ENCODE assay signal across 14 cellular contexts in genomic region chr6:40552926-40553325, GRCh38. TPM values are rescaled to one million over a fixed set of nuclear protein-coding genes. Genes with fewer than 3 reads are reported as not detected.
A peak's percentile ranks its signal among the peaks of the same experiment; 100 is the strongest.
DNase-seq lines count a peak whose midpoint lies in the region; ATAC-seq, FAIRE-seq and TF ChIP-seq lines count a peak whose summit lies in the region.
"Had no signal": no experiment of that assay in that cellular context is flagged by ENCODE, and none has a peak within 500 bp of the region (broad histone marks: within the 10 kb centered on the region; RNA-seq: fewer than 3 reads in every experiment).

No MANE protein-coding gene starts in this region.

- no peaks in the 10 kb centered on the region for H3K9me2 ChIP-seq in Karpas-422 (replicated peaks; ENCODE audit: insufficient read depth, low read length)

- POLR2A ChIA-PET in H1 (lab: Charles Lee; ENCODE audit: partially characterized antibody), result interaction anchor here (1.3 to 1.6 kb wide), 3 partner anchors 9 to 32 kb away, joined by 3 to 4 read pairs (median 4); no protein-coding TSS in a partner anchor

- FAIRE-seq in H1 (lab: Jason Lieb, UNC), result peak; percentile 28

- no peak for TF ChIP-seq RAD21 in H1 (IDR thresholded peaks at IDR 0.05 in 1 of 2, conservative IDR thresholded peaks at IDR 0.05 in 1 of 2; ENCODE audit: low read depth in 2 of 2, low read length in 2 of 2)

- no peaks in the 10 kb centered on the region for H3K27me3 ChIP-seq in Karpas-422 (ENCODE audit: low read length)
- no peaks in the 10 kb centered on the region for H3K27me3 ChIP-seq in H1 (replicated peaks in 1 of 4; ENCODE audit: control insufficient read depth in 3 of 4, extremely low read depth in 1 of 4, insufficient read depth in 3 of 4, low read length in 3 of 4)
- H3K27me3 ChIP-seq in spleen (replicated peaks in 1 of 7), result no peaks in the 10 kb centered on the region
- H3K27me3 ChIP-seq: BLaER1 treated with 17β-estradiol and CSF1 and Interleukin-3, amounts not matched to agents 10 nM and 100 nM had no signal

- H4K5ac ChIP-seq in H1 (ENCODE audit: insufficient read length, low read depth, low read length), result no peak overlapping the region

- H3K23me2 ChIP-seq in H1 (ENCODE audit: low read depth, low read length), result no peaks in the 10 kb centered on the region; the same call in 1 of the 2 replicates

- no peak overlapping the region for H2BK20ac ChIP-seq in H1 (ENCODE audit: low read length)

- H3K4me2 ChIP-seq in Karpas-422 (ENCODE audit: low read depth, low read length, poor library complexity, severe bottlenecking) (peak overlapping the region; percentile 64), H1 (ENCODE audit: insufficient read depth in 1 of 2, low read depth in 2 of 2, low read length in 2 of 2) (no peak overlapping the region)
- H3K4me2 ChIP-seq: BLaER1 treated with 17β-estradiol and CSF1 and Interleukin-3, amounts not matched to agents 10 nM and 100 nM; GM23338 had no signal

- no peak overlapping the region for H2AK5ac ChIP-seq in H1 (ENCODE audit: low read depth, low read length)

- WGBS in H1 (ENCODE audit: extremely low coverage in 1 of 2, insufficient coverage in 1 of 2, insufficient read length in 1 of 2, insufficient replicate concordance in 2 of 2, low coverage in 1 of 2, low lambda C conversion rate in 2 of 2, missing lambda C conversion rate in 1 of 2), 2 experiments, result 82% methylated on average over 4 of the region's 4 CpGs; no CpG with 5 or more reads in 1 of the 2 experiments
- 90 to 94% (median 90%) methylated on average over 4 of the region's 4 CpGs for WGBS in spleen, 5 donors

- H2BK12ac ChIP-seq in H1 (ENCODE audit: low read depth, low read length), result no peak overlapping the region; the same call in 1 of the 2 replicates

- no peak overlapping the region for H4K8ac ChIP-seq in H1 (ENCODE audit: extremely low read depth, insufficient read depth, low read length)

- no peak overlapping the region for H3K23ac ChIP-seq in H1 (ENCODE audit: insufficient read length)

- TF ChIP-seq CTCF in H1 (IDR thresholded peaks at IDR 0.05; ENCODE audit: control extremely low read depth in 1 of 3, insufficient read depth in 1 of 3, low read depth in 1 of 3, low read length in 3 of 3) (no peak), spleen (IDR thresholded peaks at IDR 0.05 in 8 of 11, conservative IDR thresholded peaks at IDR 0.05 in 3 of 11) (no peak)

- no peaks in the 10 kb centered on the region; the same call in 1 of the 2 replicates for H3K79me1 ChIP-seq in H1 (ENCODE audit: low read depth, low read length)

- ATAC-seq in HG03565 (IDR thresholded peaks at IDR 0.05; ENCODE audit: unreplicated experiment), result no peak
- ATAC-seq: GM23338 had no signal

- no peak overlapping the region for H3K14ac ChIP-seq in H1 (ENCODE audit: insufficient read length)

- no peaks in the 10 kb centered on the region for H3K36me3 ChIP-seq in Karpas-422 (ENCODE audit: insufficient read depth, low read length)
- no peaks in the 10 kb centered on the region; a peak in 1 of 8 replicates for H3K36me3 ChIP-seq in H1 (ENCODE audit: control insufficient read depth in 2 of 4, insufficient read depth in 4 of 4, low read length in 3 of 4)
- no peaks in the 10 kb centered on the region for H3K36me3 ChIP-seq in spleen

- H3K9ac ChIP-seq in Karpas-422 (ENCODE audit: low read length) (no peak overlapping the region), H1 (replicated peaks in 1 of 4; ENCODE audit: extremely low read depth in 1 of 4, low read depth in 3 of 4, low read length in 3 of 4) (no peak overlapping the region)
- H3K9ac ChIP-seq: BLaER1 treated with 17β-estradiol and CSF1 and Interleukin-3, amounts not matched to agents 10 nM and 100 nM had no signal

- no peak overlapping the region; the same call in 1 of the 2 replicates for H2BK5ac ChIP-seq in H1 (ENCODE audit: low read depth, low read length)

- H4K91ac ChIP-seq in H1 (replicated peaks; ENCODE audit: insufficient read length, low read length), result no peak overlapping the region

- H3K56ac ChIP-seq in H1 (replicated peaks; ENCODE audit: insufficient read length, low read depth, low read length), result no peak overlapping the region

- H3K4me3 ChIP-seq in Karpas-422 (ENCODE audit: low read length) (no peak overlapping the region), H1 (ENCODE audit: extremely low read depth in 1 of 4, insufficient read depth in 2 of 4, low read depth in 3 of 4, low read length in 4 of 4) (no peak overlapping the region), spleen (no peak overlapping the region)
- H3K4me3 ChIP-seq: BLaER1 treated with 17β-estradiol and CSF1 and Interleukin-3, amounts not matched to agents 10 nM and 100 nM; GM23338 had no signal

- no peak overlapping the region for H3K18ac ChIP-seq in H1 (ENCODE audit: extremely low read depth, low read length)

- CTCF ChIA-PET in H1 (lab: Charles Lee; ENCODE audit: partially characterized antibody), result interaction anchor here (0.8 to 8.3 kb wide), 10 partner anchors 9 to 455 kb away, joined by 3 to 100 read pairs (median 4); no protein-coding TSS in a partner anchor

- TF ChIP-seq EP300 in H1 (IDR thresholded peaks at IDR 0.05; ENCODE audit: borderline replicate concordance in 1 of 2, low read depth in 2 of 2, low read length in 2 of 2), result no peak

- no peak for TF ChIP-seq POLR2A in H1 (IDR thresholded peaks at IDR 0.05; ENCODE audit: control extremely low read depth in 1 of 2, low read depth in 2 of 2, low read length in 2 of 2)
- no peak for TF ChIP-seq POLR2A in spleen (IDR thresholded peaks at IDR 0.05)

- H3K27ac ChIP-seq in Karpas-422 (ENCODE audit: low read length), result no peak overlapping the region
- no peak overlapping the region for H3K27ac ChIP-seq in H1 (ENCODE audit: low read depth, low read length)
- no peak overlapping the region for H3K27ac ChIP-seq in spleen
- H3K27ac ChIP-seq: BLaER1 treated with 17β-estradiol and CSF1 and Interleukin-3, amounts not matched to agents 10 nM and 100 nM had no signal

- no peak overlapping the region for H2AFZ ChIP-seq in Karpas-422 (ENCODE audit: low read length)
- H2AFZ ChIP-seq in H1 (ENCODE audit: low read length), result no peak overlapping the region
- H2AFZ ChIP-seq: GM23338 had no signal

- DNase-seq in Karpas-422 (no peak), H1 (ENCODE audit: low read depth in 1 of 2, low spot score in 2 of 2) (no peak), mucosa of gallbladder (ENCODE audit: low spot score) (peak; percentile 23), spleen (peak; percentile 24), mesenteric fat pad (ENCODE audit: low spot score) (no peak)
- no peak for DNase-seq in stimulated activated CD4-positive, alpha-beta T cell treated with anti-CD3 and anti-CD28 coated beads, Interleukin-12 subunit alpha, Interleukin-12 subunit beta, amount 100 ng/mL, for 4 hours
- DNase-seq: ACHN; CD4-positive, CD25-positive, alpha-beta regulatory T cell; DMS 273 treated with DMSO at 0.1 percent for 48 hours; H9 had no signal

- H3K4me1 ChIP-seq in Karpas-422 (ENCODE audit: low read length) (peaks cover 28% of the 10 kb centered on the region), H1 (replicated peaks in 1 of 4; ENCODE audit: control insufficient read depth in 3 of 4, insufficient read depth in 4 of 4, low read length in 3 of 4) (peaks cover 2 to 13% (median 7%) of the 10 kb centered on the region in 4 experiments; a peak in 4 of 7 replicates), spleen (peaks cover 0 to 15% (median 0%) of the 10 kb centered on the region in 6 donors)

- no peaks in the 10 kb centered on the region for H3K79me2 ChIP-seq in Karpas-422 (ENCODE audit: low read length)
- no peaks in the 10 kb centered on the region for H3K79me2 ChIP-seq in H1 (ENCODE audit: control insufficient read depth in 1 of 2, insufficient read depth in 2 of 2, low read length in 2 of 2)

- intact Hi-C loops in spleen (cut with DNase I; ENCODE audit: low total_unique reads), result no loop called here

- peak overlapping the region; percentile 25 for H2BK120ac ChIP-seq in H1 (replicated peaks; ENCODE audit: low read depth, low read length)

- H4K20me1 ChIP-seq in Karpas-422 (ENCODE audit: insufficient read depth, low read depth, low read length) (no peaks in the 10 kb centered on the region), H1 (replicated peaks in 1 of 2; ENCODE audit: control insufficient read depth in 1 of 2, insufficient read depth in 2 of 2, low read length in 2 of 2) (no peaks in the 10 kb centered on the region)

- H3K4ac ChIP-seq in H1 (replicated peaks; ENCODE audit: insufficient read length, low read depth, low read length), result no peak overlapping the region

- no peak overlapping the region for H2BK15ac ChIP-seq in H1 (ENCODE audit: low read length)

- H3K9me3 ChIP-seq in Karpas-422 (ENCODE audit: low read length), result no peaks in the 10 kb centered on the region
- no peaks in the 10 kb centered on the region for H3K9me3 ChIP-seq in H1 (ENCODE audit: insufficient read depth in 2 of 2, low read depth in 1 of 2, low read length in 1 of 2)
- no peaks in the 10 kb centered on the region for H3K9me3 ChIP-seq in spleen
- H3K9me3 ChIP-seq: BLaER1 treated with 17β-estradiol and CSF1 and Interleukin-3, amounts not matched to agents 10 nM and 100 nM had no signal

TF ChIP-seq in H1, 55 proteins besides CTCF, POLR2A, EP300 and RAD21:
- no peak for TF ChIP-seq YY1 (IDR thresholded peaks at IDR 0.05; ENCODE audit: low read depth, low read length)
- no peak for TF ChIP-seq MAFK (IDR thresholded peaks at IDR 0.05; ENCODE audit: low read depth, low read length)
- TF ChIP-seq TEAD4 (IDR thresholded peaks at IDR 0.05; ENCODE audit: low read depth, low read length), result no peak
- TF ChIP-seq CBX5 (IDR thresholded peaks at IDR 0.05; ENCODE audit: low read depth, low read length), result no peak
- no peak for TF ChIP-seq HDAC6 (IDR thresholded peaks at IDR 0.05; ENCODE audit: low read depth, low read length)
- TF ChIP-seq SRF (IDR thresholded peaks at IDR 0.05; ENCODE audit: low read depth, low read length), result no peak
- TF ChIP-seq CTBP2 (IDR thresholded peaks at IDR 0.05; ENCODE audit: borderline replicate concordance, insufficient read depth, insufficient read length, low read length), result no peak
- TF ChIP-seq RXRA (IDR thresholded peaks at IDR 0.05; ENCODE audit: insufficient read depth, low read depth, low read length), result no peak

RNA-seq across cellular contexts. Expression of gene LRFN2, which starts 34.2 kb away (rescaled TPM):
- not detected in 2 replicates for total RNA-seq in Karpas-422 (2014; rRNA removed; shearing (Covaris generic); ENCODE audit: low replicate concordance)
- 2.3 TPM in 2 replicates for total RNA-seq in H1 (2021; fragmentation: NEBNext Ultra II Directional; extraction: Animal tissue kit (Norgen Biotek cat#: 25700))
- 2.3 and 2.9 TPM in 2 replicates for polyA plus RNA-seq in H1 (2011; rRNA removed)
- 2.1 TPM for polyA plus RNA-seq in H1 (2011; cell fraction: cytosol; rRNA removed)
- polyA plus RNA-seq in H1 (2011; cell fraction: nucleus; rRNA removed), result 5.0 TPM
- 0.64 to 1.5 TPM (median 1.2 TPM) in 4 replicates for polyA plus RNA-seq in H1 (2012, experiment 1 of 2)
- polyA plus RNA-seq in H1 (2012, experiment 2 of 2), result 0.75 TPM
- 2.1 TPM for polyA plus RNA-seq in H1 (2013, experiment 1 of 2)
- polyA plus RNA-seq in H1 (2013, experiment 2 of 2), result 2.3 TPM
- polyA minus RNA-seq in H1 (2011; rRNA and poly(A)+ RNA removed), result 3.2 and 3.8 TPM in 2 replicates
- 2.9 TPM for polyA minus RNA-seq in H1 (2011; cell fraction: cytosol; rRNA and poly(A)+ RNA removed)
- polyA minus RNA-seq in H1 (2011; cell fraction: nucleus; rRNA and poly(A)+ RNA removed), result 6.2 TPM
- total RNA-seq in mucosa of gallbladder, result not detected
- 1 to 10 TPM in 6 of 7 donors, under 1 TPM in 1; 0.70 to 6.0 (median 2.3) TPM for total RNA-seq in spleen
- polyA plus RNA-seq in spleen, result under 1 TPM; 0.05 to 0.48 (median 0.07) TPM
- total RNA-seq in mesenteric fat pad, result not detected
- total RNA-seq: A172; CD4-positive, CD25-positive, alpha-beta regulatory T cell had no signal
- polyA plus RNA-seq: CD4-positive, CD25-positive, alpha-beta regulatory T cell had no signal

Comparison
In these comparisons a context has a peak if more than half of its experiments do, and no peak if none do; other contexts are left out.
1. DNase-seq: peak in mucosa of gallbladder (single experiment) and spleen (single experiment); none in Karpas-422 (single experiment), H1 (0 of 2), stimulated activated CD4-positive, alpha-beta T cell treated with anti-CD3 and anti-CD28 coated beads, Interleukin-12 subunit alpha, Interleukin-12 subunit beta, amount 100 ng/mL, for 4 hours (single experiment) and mesenteric fat pad (single experiment).